ENCODE assay signal across 6 cellular contexts in genomic region chr17:74830861-74831260, GRCh38. TPM values are rescaled to one million over a fixed set of nuclear protein-coding genes. Genes with fewer than 3 reads are reported as not detected.
"Had no signal": no experiment of that assay in that cellular context is flagged by ENCODE, and none has a peak within 500 bp of the region (broad histone marks: within the 10 kb centered on the region; RNA-seq: fewer than 3 reads in every experiment).

No MANE protein-coding gene starts in this region.

- H3K4me3 ChIP-seq: GM23248 had no signal

- H3K27ac ChIP-seq: GM23248 had no signal

- H3K9me3 Mint-ChIP-seq: IgD-negative memory B cell had no signal

- H3K9ac ChIP-seq: GM23248 had no signal

- DNase-seq: GM23248, GOT3, H7, HCEC 1CT, KBM-7 had no signal

- H3K4me3 Mint-ChIP-seq: IgD-negative memory B cell had no signal

- H3K36me3 Mint-ChIP-seq: IgD-negative memory B cell had no signal

- H3K27me3 Mint-ChIP-seq: IgD-negative memory B cell had no signal

RNA-seq across cellular contexts. Expression of gene GRIN2C, which starts 28.8 kb away (rescaled TPM):
- total RNA-seq: GM23248, H7 had no signal
- polyA plus RNA-seq: GM23248, IgD-negative memory B cell had no signal
